ENCODE assay signal across 8 cellular contexts in the genomic region with DNA sequence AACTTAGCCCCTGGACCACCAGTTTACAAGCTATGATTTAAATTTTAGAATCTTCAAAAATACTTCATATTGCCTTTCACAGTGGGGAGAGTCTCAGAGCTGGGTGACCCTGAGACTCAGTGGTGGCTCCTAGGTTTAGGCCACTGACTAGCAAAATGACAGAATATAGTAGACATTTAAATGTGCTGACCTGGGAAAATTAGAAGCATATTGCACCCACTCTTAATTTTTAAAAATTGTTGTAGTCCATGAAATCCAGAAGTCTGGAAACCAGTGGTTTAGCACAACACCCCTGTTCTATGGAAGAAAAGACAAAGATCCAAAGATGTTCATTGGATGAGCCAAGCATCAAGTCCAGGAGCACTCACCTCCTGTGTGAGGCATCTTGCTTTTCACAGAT.
"Had no signal": no experiment of that assay in that cellular context is flagged by ENCODE, and none has a peak within 500 bp of the region (broad histone marks: within the 10 kb centered on the region; RNA-seq: fewer than 3 reads in every experiment).

No MANE protein-coding gene starts in this region.

- DNase-seq: GDM1, GF-D8 had no signal

- ATAC-seq: GM12878 had no signal

- H3K4me3 ChIP-seq: GM12878 had no signal

- FAIRE-seq: G401.6, GM12878, GM12891, GM12892, GM18507, GM19239 had no signal
